In genomic region chr2:55010915-55011314, GRCh38 we compare ENCODE assay signal across 9 cellular contexts. TPM values are rescaled to one million over a fixed set of nuclear protein-coding genes. Genes with fewer than 3 reads are reported as not detected.
DNase-seq lines count a peak whose midpoint lies in the region; ATAC-seq and TF ChIP-seq lines count a peak whose summit lies in the region.
"Had no signal": no experiment of that assay in that cellular context is flagged by ENCODE, and none has a peak within 500 bp of the region (broad histone marks: within the 10 kb centered on the region; RNA-seq: fewer than 3 reads in every experiment).

No MANE protein-coding gene starts in this region.

- no peaks in the 10 kb centered on the region for H3K9me3 Mint-ChIP-seq in CD4-positive, alpha-beta memory T cell
- no peaks in the 10 kb centered on the region for H3K9me3 Mint-ChIP-seq in nephron

- peaks cover 72% of the 10 kb centered on the region for H3K4me1 ChIP-seq in CD4-positive, alpha-beta memory T cell (ENCODE audit: insufficient read depth, low read length)
- peaks cover 21% of the 10 kb centered on the region for H3K4me1 ChIP-seq in effector memory CD4-positive, alpha-beta T cell (ENCODE audit: control insufficient read depth, insufficient read depth, low read length, poor library complexity, severe bottlenecking)

- H3K9me3 ChIP-seq in CD4-positive, alpha-beta memory T cell (ENCODE audit: control insufficient read depth in 1 of 2, low read length in 2 of 2): no peaks in the 10 kb centered on the region
- H3K9me3 ChIP-seq in effector memory CD4-positive, alpha-beta T cell (ENCODE audit: control insufficient read depth, low read length): no peaks in the 10 kb centered on the region
- H3K9me3 ChIP-seq: SJSA1 had no signal

- H3K27me3 ChIP-seq in CD4-positive, alpha-beta memory T cell (ENCODE audit: insufficient read depth, low read length): no peaks in the 10 kb centered on the region
- H3K27me3 ChIP-seq in effector memory CD4-positive, alpha-beta T cell (replicated peaks; ENCODE audit: control insufficient read depth, insufficient read depth, low read length, poor library complexity, severe bottlenecking): no peaks in the 10 kb centered on the region
- H3K27me3 ChIP-seq: SJSA1 had no signal

- intact Hi-C loops in CD4-positive, alpha-beta memory T cell (cut with micrococcal nuclease): loop anchor here (5.0 to 10.0 kb wide), 2 partner anchors 109 to 486 kb away; no protein-coding TSS in a partner anchor

- TF ChIP-seq CTCF in nephron (IDR thresholded peaks at IDR 0.05; ENCODE audit: unreplicated experiment in 3 of 3): no peak

- H3K27ac Mint-ChIP-seq in CD4-positive, alpha-beta memory T cell: peak overlapping the region; percentile 45 to 98 (median 93)
- peak overlapping the region; percentile 34 to 94 (median 70) for H3K27ac Mint-ChIP-seq in nephron

- H3K36me3 Mint-ChIP-seq in CD4-positive, alpha-beta memory T cell: peaks cover 0 to 2% of the 10 kb centered on the region in 2 donors
- peaks cover 8% of the 10 kb centered on the region for H3K36me3 Mint-ChIP-seq in nephron (ENCODE audit: low read depth)

- no peak overlapping the region for H3K27ac ChIP-seq in CD4-positive, alpha-beta memory T cell (ENCODE audit: low read depth, low read length)
- peak overlapping the region; percentile 35 for H3K27ac ChIP-seq in effector memory CD4-positive, alpha-beta T cell (ENCODE audit: insufficient read depth, low read length, poor library complexity, severe bottlenecking)
- H3K27ac ChIP-seq: SJSA1 had no signal

- peaks cover 40 to 67% (median 57%) of the 10 kb centered on the region in 4 donors for H3K4me1 Mint-ChIP-seq in CD4-positive, alpha-beta memory T cell
- peaks cover 82% of the 10 kb centered on the region for H3K4me1 Mint-ChIP-seq in nephron

- no peaks in the 10 kb centered on the region for H3K27me3 Mint-ChIP-seq in CD4-positive, alpha-beta memory T cell
- no peaks in the 10 kb centered on the region for H3K27me3 Mint-ChIP-seq in nephron (ENCODE audit: low read depth)

- no peak for DNase-seq in CD4-positive, alpha-beta memory T cell
- DNase-seq in NAMALWA (ENCODE audit: low spot score) (peak; percentile 42), SKM-1 treated with dmso at 0.1 percent for 144 hours (lab: John Stamatoyannopoulos, UW; ENCODE audit: unreplicated experiment) (no peak)
- DNase-seq in effector memory CD4-positive, alpha-beta T cell: no peak
- no peak for DNase-seq in stimulated activated CD4-positive, alpha-beta T cell treated with anti-CD3 and anti-CD28 coated beads, Interleukin-2, amount 100 ng/mL, for 24 hours

- CTCF ChIA-PET in CD4-positive, alpha-beta memory T cell (lab: Charles Lee; ENCODE audit: partially characterized antibody): interaction anchor here (1.1 to 13.7 kb wide), 10 partner anchors 39 to 344 kb away, joined by 3 to 177 read pairs (median 4); partner anchors contain the start of gene RTN4

- peak overlapping the region in 6 of 8 donors; percentile 4 to 97 (median 92) for H3K4me3 Mint-ChIP-seq in CD4-positive, alpha-beta memory T cell
- peak overlapping the region in 1 of 3 experiments; percentile 63 for H3K4me3 Mint-ChIP-seq in nephron

- no peak for ATAC-seq in GM21447 (IDR thresholded peaks at IDR 0.05; ENCODE audit: unreplicated experiment)
- no peak for ATAC-seq in GM21528 (IDR thresholded peaks at IDR 0.05; ENCODE audit: low FRiP score, unreplicated experiment)

- POLR2A ChIA-PET in CD4-positive, alpha-beta memory T cell (lab: Charles Lee; ENCODE audit: partially characterized antibody): interaction anchor here (1.9 to 4.5 kb wide), 3 partner anchors 39 to 212 kb away, joined by 7 to 42 read pairs (median 8); partner anchors contain the start of gene RTN4

- no peak overlapping the region for H3K4me3 ChIP-seq in CD4-positive, alpha-beta memory T cell (ENCODE audit: low read length in 2 of 2)
- no peak overlapping the region for H3K4me3 ChIP-seq in effector memory CD4-positive, alpha-beta T cell (ENCODE audit: insufficient read depth, low read depth, low read length, poor library complexity, severe bottlenecking)
- H3K4me3 ChIP-seq: SJSA1 had no signal

- H3K36me3 ChIP-seq in CD4-positive, alpha-beta memory T cell (ENCODE audit: insufficient read depth, low read length): no peaks in the 10 kb centered on the region
- H3K36me3 ChIP-seq in effector memory CD4-positive, alpha-beta T cell (ENCODE audit: control insufficient read depth, insufficient read depth, low read length): no peaks in the 10 kb centered on the region

RNA-seq across cellular contexts. Expression of gene RTN4, which starts 39.3 kb away (rescaled TPM):
- 10 to 100 TPM; 73.8 to 81.3 TPM for total RNA-seq in CD4-positive, alpha-beta memory T cell
- polyA plus RNA-seq in CD4-positive, alpha-beta memory T cell: 10 to 100 TPM; 89.1 to 90.0 TPM
